Comparison of ENCODE assay signal across 15 cellular contexts in genomic region chr12:22473212-22473611, GRCh38.
DNase-seq lines count a peak whose midpoint lies in the region; ATAC-seq and TF ChIP-seq lines count a peak whose summit lies in the region.
"Had no signal": no experiment of that assay in that cellular context is flagged by ENCODE, and none has a peak within 500 bp of the region (broad histone marks: within the 10 kb centered on the region; RNA-seq: fewer than 3 reads in every experiment).

No MANE protein-coding gene starts in this region.

- H3K36me3 Mint-ChIP-seq in activated naive CD8-positive, alpha-beta T cell treated with anti-CD3 and anti-CD28 coated beads, Interleukin-2, amount 50 U/mL, for 24 hours (ENCODE audit: low read depth): peaks cover 24% of the 10 kb centered on the region
- H3K36me3 Mint-ChIP-seq in glutamatergic neuron (ENCODE audit: unreplicated experiment): no peaks in the 10 kb centered on the region

- no peaks in the 10 kb centered on the region for H3K9me3 ChIP-seq in BE2C
- H3K9me3 ChIP-seq: body of pancreas, MG63 had no signal

- no peaks in the 10 kb centered on the region for H3K4me1 ChIP-seq in BE2C
- H3K4me1 ChIP-seq: body of pancreas, parathyroid adenoma had no signal

- H3K4me1 Mint-ChIP-seq in activated naive CD8-positive, alpha-beta T cell treated with anti-CD3 and anti-CD28 coated beads, Interleukin-2, amount 50 U/mL, for 24 hours: peaks cover 14% of the 10 kb centered on the region
- no peaks in the 10 kb centered on the region for H3K4me1 Mint-ChIP-seq in glutamatergic neuron (ENCODE audit: low read depth, unreplicated experiment)

- H3K36me3 ChIP-seq in BE2C: no peaks in the 10 kb centered on the region; the same call in 1 of the 2 replicates

- no peak for TF ChIP-seq POLR2A in GM18505 (IDR thresholded peaks at IDR 0.05; ENCODE audit: borderline replicate concordance, extremely low read depth, insufficient read depth, insufficient read length)

- peak; percentile 78 for ATAC-seq in GM18505 (IDR thresholded peaks at IDR 0.05; ENCODE audit: unreplicated experiment)
- peak; percentile 64 for ATAC-seq in GM21390 (IDR thresholded peaks at IDR 0.05; ENCODE audit: unreplicated experiment)
- ATAC-seq in HG03045 (IDR thresholded peaks at IDR 0.05; ENCODE audit: unreplicated experiment): peak; percentile 76
- peak; percentile 20 for ATAC-seq in activated naive CD8-positive, alpha-beta T cell treated with anti-CD3 and anti-CD28 coated beads, Interleukin-2, amount 50 U/mL, for 24 hours
- ATAC-seq: body of pancreas had no signal

- H3K4me3 ChIP-seq in BE2C (ENCODE audit: low read depth, low read length): no peak overlapping the region
- H3K4me3 ChIP-seq: body of pancreas, MG63 had no signal

- no peaks in the 10 kb centered on the region for H3K27me3 ChIP-seq in BE2C
- H3K27me3 ChIP-seq: body of pancreas, MG63 had no signal

- H3K27ac Mint-ChIP-seq in activated naive CD8-positive, alpha-beta T cell treated with anti-CD3 and anti-CD28 coated beads, Interleukin-2, amount 50 U/mL, for 24 hours: peak overlapping the region; percentile 24
- H3K27ac Mint-ChIP-seq in glutamatergic neuron (ENCODE audit: unreplicated experiment): no peak overlapping the region

- no peaks in the 10 kb centered on the region for H3K9me3 Mint-ChIP-seq in activated naive CD8-positive, alpha-beta T cell treated with anti-CD3 and anti-CD28 coated beads, Interleukin-2, amount 50 U/mL, for 24 hours
- peaks cover 2% of the 10 kb centered on the region for H3K9me3 Mint-ChIP-seq in glutamatergic neuron (ENCODE audit: unreplicated experiment)

- DNase-seq in activated naive CD8-positive, alpha-beta T cell treated with anti-CD3 and anti-CD28 coated beads, Interleukin-2, amount 50 U/mL, for 24 hours: no peak
- no peak for DNase-seq in glutamatergic neuron
- DNase-seq in EL: no peak
- no peak for DNase-seq in AG08395 (ENCODE audit: low spot score)
- DNase-seq in BE2C: no peak
- DNase-seq: body of pancreas; erythroblast; mesenchymal stem cell; MG63; NCI-H446; stimulated activated naive CD4-positive, alpha-beta T cell treated with Interleukin-2 at 50 U/mL for 16 hours had no signal

- no peaks in the 10 kb centered on the region for H3K27me3 Mint-ChIP-seq in activated naive CD8-positive, alpha-beta T cell treated with anti-CD3 and anti-CD28 coated beads, Interleukin-2, amount 50 U/mL, for 24 hours
- H3K27me3 Mint-ChIP-seq in glutamatergic neuron (ENCODE audit: unreplicated experiment): no peaks in the 10 kb centered on the region

- H3K4me3 Mint-ChIP-seq in activated naive CD8-positive, alpha-beta T cell treated with anti-CD3 and anti-CD28 coated beads, Interleukin-2, amount 50 U/mL, for 24 hours: no peak overlapping the region
- H3K4me3 Mint-ChIP-seq in glutamatergic neuron (ENCODE audit: unreplicated experiment): no peak overlapping the region

- TF ChIP-seq CTCF in glutamatergic neuron (IDR thresholded peaks at IDR 0.05; ENCODE audit: partially characterized antibody, unreplicated experiment) (no peak), BE2C (IDR thresholded peaks at IDR 0.05; ENCODE audit: low read depth, low read length) (no peak)

Comparison
In these comparisons a context has a peak if more than half of its experiments do, and no peak if none do; other contexts are left out.
1. ATAC-seq: peak in every context shown above with its lines; median percentile 78 in GM18505; 76 in HG03045; 64 in GM21390; 20 in activated naive CD8-positive, alpha-beta T cell treated with anti-CD3 and anti-CD28 coated beads, Interleukin-2, amount 50 U/mL, for 24 hours.